Comparison of ENCODE assay signal across 8 cellular contexts in genomic region chrX:24693453-24694202, GRCh38. TPM values are rescaled to one million over a fixed set of nuclear protein-coding genes. Genes with fewer than 3 reads are reported as not detected.
DNase-seq lines count a peak whose midpoint lies in the region; ATAC-seq and TF ChIP-seq lines count a peak whose summit lies in the region.

A gene with protein sequence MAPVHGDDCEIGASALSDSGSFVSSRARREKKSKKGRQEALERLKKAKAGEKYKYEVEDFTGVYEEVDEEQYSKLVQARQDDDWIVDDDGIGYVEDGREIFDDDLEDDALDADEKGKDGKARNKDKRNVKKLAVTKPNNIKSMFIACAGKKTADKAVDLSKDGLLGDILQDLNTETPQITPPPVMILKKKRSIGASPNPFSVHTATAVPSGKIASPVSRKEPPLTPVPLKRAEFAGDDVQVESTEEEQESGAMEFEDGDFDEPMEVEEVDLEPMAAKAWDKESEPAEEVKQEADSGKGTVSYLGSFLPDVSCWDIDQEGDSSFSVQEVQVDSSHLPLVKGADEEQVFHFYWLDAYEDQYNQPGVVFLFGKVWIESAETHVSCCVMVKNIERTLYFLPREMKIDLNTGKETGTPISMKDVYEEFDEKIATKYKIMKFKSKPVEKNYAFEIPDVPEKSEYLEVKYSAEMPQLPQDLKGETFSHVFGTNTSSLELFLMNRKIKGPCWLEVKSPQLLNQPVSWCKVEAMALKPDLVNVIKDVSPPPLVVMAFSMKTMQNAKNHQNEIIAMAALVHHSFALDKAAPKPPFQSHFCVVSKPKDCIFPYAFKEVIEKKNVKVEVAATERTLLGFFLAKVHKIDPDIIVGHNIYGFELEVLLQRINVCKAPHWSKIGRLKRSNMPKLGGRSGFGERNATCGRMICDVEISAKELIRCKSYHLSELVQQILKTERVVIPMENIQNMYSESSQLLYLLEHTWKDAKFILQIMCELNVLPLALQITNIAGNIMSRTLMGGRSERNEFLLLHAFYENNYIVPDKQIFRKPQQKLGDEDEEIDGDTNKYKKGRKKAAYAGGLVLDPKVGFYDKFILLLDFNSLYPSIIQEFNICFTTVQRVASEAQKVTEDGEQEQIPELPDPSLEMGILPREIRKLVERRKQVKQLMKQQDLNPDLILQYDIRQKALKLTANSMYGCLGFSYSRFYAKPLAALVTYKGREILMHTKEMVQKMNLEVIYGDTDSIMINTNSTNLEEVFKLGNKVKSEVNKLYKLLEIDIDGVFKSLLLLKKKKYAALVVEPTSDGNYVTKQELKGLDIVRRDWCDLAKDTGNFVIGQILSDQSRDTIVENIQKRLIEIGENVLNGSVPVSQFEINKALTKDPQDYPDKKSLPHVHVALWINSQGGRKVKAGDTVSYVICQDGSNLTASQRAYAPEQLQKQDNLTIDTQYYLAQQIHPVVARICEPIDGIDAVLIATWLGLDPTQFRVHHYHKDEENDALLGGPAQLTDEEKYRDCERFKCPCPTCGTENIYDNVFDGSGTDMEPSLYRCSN (N-terminal part only) (plus strand): TSS chrX:24693918. CDS start chrX:24693962, 44 bp downstream.

- DNase-seq in GM12865 (ENCODE audit: low read depth) (peak; percentile 92), NCI-H1105 treated with DMSO at 0.1 percent for 48 hours (lab: John Stamatoyannopoulos, UW) (peak; percentile 95), Right ventricle myocardium superior (peak; percentile 94), ovary (peak; percentile 93 to 96 (median 94))
- peak; percentile 82 for DNase-seq in activated naive CD8-positive, alpha-beta T cell treated with anti-CD3 and anti-CD28 coated beads, Interleukin-2, amount 50 U/mL, for 24 hours

- no peaks in the 10 kb centered on the region for H3K9me3 Mint-ChIP-seq in activated naive CD8-positive, alpha-beta T cell treated with anti-CD3 and anti-CD28 coated beads, Interleukin-2, amount 50 U/mL, for 24 hours

- intact Hi-C loops in Right ventricle myocardium superior (cut with DNase I) (no loop called here), ovary (cut with DNase I) (no loop called here)

- H3K9me2 ChIP-seq in SU-DHL-6 (replicated peaks; ENCODE audit: insufficient read depth, low read length) = no peaks in the 10 kb centered on the region

- H3K9me3 ChIP-seq in SU-DHL-6 (ENCODE audit: insufficient read depth, low read length) (no peaks in the 10 kb centered on the region), ovary (no peaks in the 10 kb centered on the region), thymus (ENCODE audit: control insufficient read depth) (no peaks in the 10 kb centered on the region)

- 31 to 42% (median 36%) methylated on average over 70 of the region's 70 CpGs for WGBS in ovary, 3 donors
- WGBS in thymus = under 1% methylated on average over 70 of the region's 70 CpGs

- peak within 1 kb of the TSS; percentile 85 for H3K27ac Mint-ChIP-seq in activated naive CD8-positive, alpha-beta T cell treated with anti-CD3 and anti-CD28 coated beads, Interleukin-2, amount 50 U/mL, for 24 hours

- H2AFZ ChIP-seq in SU-DHL-6 (ENCODE audit: low read depth, low read length, severe bottlenecking) = peak within 1 kb of the TSS; percentile 65

- ATAC-seq in HG02678 (IDR thresholded peaks at IDR 0.05; ENCODE audit: unreplicated experiment) (peak; percentile 97), Right ventricle myocardium superior (ENCODE audit: poor library complexity) (peak; percentile 100)
- peak; percentile 98 for ATAC-seq in activated naive CD8-positive, alpha-beta T cell treated with anti-CD3 and anti-CD28 coated beads, Interleukin-2, amount 50 U/mL, for 24 hours

- peak within 1 kb of the TSS; percentile 85 for H3K4me3 Mint-ChIP-seq in activated naive CD8-positive, alpha-beta T cell treated with anti-CD3 and anti-CD28 coated beads, Interleukin-2, amount 50 U/mL, for 24 hours

- no peak for TF ChIP-seq POLR2A in ovary (IDR thresholded peaks at IDR 0.05)

- no peak for TF ChIP-seq EP300 in ovary (IDR thresholded peaks at IDR 0.05)

- peak within 1 kb of the TSS; percentile 82 for H3K9ac ChIP-seq in SU-DHL-6 (ENCODE audit: low read length)

- peaks cover 29% of the 10 kb centered on the region for H3K4me1 Mint-ChIP-seq in activated naive CD8-positive, alpha-beta T cell treated with anti-CD3 and anti-CD28 coated beads, Interleukin-2, amount 50 U/mL, for 24 hours

- H3K4me3 ChIP-seq in GM12865 (ENCODE audit: low read depth, low read length) (peak within 1 kb of the TSS; percentile 83), SU-DHL-6 (ENCODE audit: insufficient read depth, low read length, poor library complexity, severe bottlenecking) (peak within 1 kb of the TSS; percentile 85), ovary (peak within 1 kb of the TSS; percentile 62), thymus (ENCODE audit: low read length) (peak within 1 kb of the TSS; percentile 58)

- H3K4me2 ChIP-seq in SU-DHL-6 (ENCODE audit: low read depth, low read length, poor library complexity, severe bottlenecking) = peak within 1 kb of the TSS; percentile 82

- H3K27me3 Mint-ChIP-seq in activated naive CD8-positive, alpha-beta T cell treated with anti-CD3 and anti-CD28 coated beads, Interleukin-2, amount 50 U/mL, for 24 hours = peaks cover 1% of the 10 kb centered on the region

- no peaks in the 10 kb centered on the region for H3F3A ChIP-seq in SU-DHL-6 (ENCODE audit: insufficient read depth)

- H3K27me3 ChIP-seq in SU-DHL-6 (ENCODE audit: low read length) = no peaks in the 10 kb centered on the region
- H3K27me3 ChIP-seq in ovary = no peaks in the 10 kb centered on the region
- no peaks in the 10 kb centered on the region for H3K27me3 ChIP-seq in thymus (ENCODE audit: control insufficient read depth, insufficient read depth)

- peak within 1 kb of the TSS; percentile 57 for H3K27ac ChIP-seq in SU-DHL-6 (ENCODE audit: low read depth, low read length)
- H3K27ac ChIP-seq in ovary = peak within 1 kb of the TSS; percentile 37 to 70
- H3K27ac ChIP-seq in thymus (ENCODE audit: low read depth) = peak within 1 kb of the TSS; percentile 64

- H4K20me1 ChIP-seq in SU-DHL-6 (ENCODE audit: low read depth, low read length) = no peaks in the 10 kb centered on the region

- TF ChIP-seq CTCF in GM12865 (IDR thresholded peaks at IDR 0.05; ENCODE audit: insufficient read depth, low read depth, low read length, missing control alignments) = no peak
- TF ChIP-seq CTCF in SU-DHL-6 (IDR thresholded peaks at IDR 0.05; ENCODE audit: insufficient read depth, low read length, poor library complexity, severe bottlenecking) = no peak
- peak in 1 of 3 donors; percentile 21 for TF ChIP-seq CTCF in ovary (IDR thresholded peaks at IDR 0.05)

- H3K36me3 Mint-ChIP-seq in activated naive CD8-positive, alpha-beta T cell treated with anti-CD3 and anti-CD28 coated beads, Interleukin-2, amount 50 U/mL, for 24 hours (ENCODE audit: low read depth) = peaks cover 18% of the 10 kb centered on the region

- H3K36me3 ChIP-seq in SU-DHL-6 (ENCODE audit: low read length) (no peaks in the 10 kb centered on the region), ovary (no peaks in the 10 kb centered on the region), thymus (ENCODE audit: control insufficient read depth, insufficient read depth) (no peaks in the 10 kb centered on the region)

- H3K4me1 ChIP-seq in ovary (ENCODE audit: insufficient read depth) = no peaks in the 10 kb centered on the region
- peaks cover 3% of the 10 kb centered on the region for H3K4me1 ChIP-seq in thymus (ENCODE audit: control insufficient read depth, insufficient read depth, low read length)

- H3K79me2 ChIP-seq in SU-DHL-6 (ENCODE audit: insufficient read depth, low read length) = peaks cover 48% of the 10 kb centered on the region

RNA-seq across cellular contexts. Expression of the gene that starts here (rescaled TPM):
- total RNA-seq in Right ventricle myocardium superior (5.9 TPM), ovary (10 to 100 TPM; 11.7 to 20.2 (median 14.8) TPM)
- polyA plus RNA-seq in ovary (1 to 10 TPM; 5.9 to 8.3 TPM), thymus (3.5 TPM)

Comparison
In these comparisons a context has a peak if more than half of its experiments do, and no peak if none do; other contexts are left out.
1. Peak in every context shown above with its lines: DNase-seq, ATAC-seq, H3K4me3 ChIP-seq and H3K27ac ChIP-seq.